Comparison of ENCODE assay signal across 1 cellular context in genomic region chr6:39263299-39264037, GRCh38.
TF ChIP-seq lines count a peak whose summit lies in the region.

No MANE protein-coding gene starts in this region.

TF ChIP-seq in H1, 55 proteins besides CTCF, POLR2A, EP300 and RAD21:
- TF ChIP-seq FOSL1 (IDR thresholded peaks at IDR 0.05; ENCODE audit: insufficient read depth, low read depth, low read length) (no peak), TBP (IDR thresholded peaks at IDR 0.05; ENCODE audit: low read depth, low read length) (no peak), RXRA (IDR thresholded peaks at IDR 0.05; ENCODE audit: insufficient read depth, low read depth, low read length) (no peak), POU5F1 (IDR thresholded peaks at IDR 0.05; ENCODE audit: low read depth, low read length) (no peak), JUND (IDR thresholded peaks at IDR 0.05; ENCODE audit: low read length) (peak; percentile 87), BACH1 (IDR thresholded peaks at IDR 0.05; ENCODE audit: low read length) (no peak), JUN (IDR thresholded peaks at IDR 0.05; ENCODE audit: low read depth, low read length) (no peak), GABPA (IDR thresholded peaks at IDR 0.05; ENCODE audit: borderline replicate concordance, insufficient read depth, low read length) (no peak), RNF2 (IDR thresholded peaks at IDR 0.05; ENCODE audit: borderline replicate concordance, low read depth, low read length, missing control alignments, poor library complexity, severe bottlenecking) (no peak), RFX5 (IDR thresholded peaks at IDR 0.05; ENCODE audit: borderline replicate concordance, low read depth, low read length) (no peak), USF2 (IDR thresholded peaks at IDR 0.05; ENCODE audit: low read length) (no peak), HDAC6 (IDR thresholded peaks at IDR 0.05; ENCODE audit: low read depth, low read length) (no peak), ZNF274 (IDR thresholded peaks at IDR 0.05; ENCODE audit: borderline replicate concordance, extremely low read depth, low read length) (no peak), NRF1 (IDR thresholded peaks at IDR 0.05; ENCODE audit: low read depth, low read length) (no peak), SAP30 (IDR thresholded peaks at IDR 0.05; ENCODE audit: insufficient read depth, insufficient replicate concordance, low read length) (no peak), KDM1A (IDR thresholded peaks at IDR 0.05; ENCODE audit: borderline replicate concordance, low read length) (no peak), ASH2L (IDR thresholded peaks at IDR 0.05; ENCODE audit: low read length) (peak; percentile 87), TEAD4 (IDR thresholded peaks at IDR 0.05; ENCODE audit: low read depth, low read length) (0 out of 2 replicates have a peak, but pooled peaks have one; percentile 7), POLR2AphosphoS5 (IDR thresholded peaks at IDR 0.05; ENCODE audit: low read depth, low read length) (no peak), EZH2 (IDR thresholded peaks at IDR 0.05; ENCODE audit: low read depth, low read length, severe bottlenecking) (no peak), NANOG (IDR thresholded peaks at IDR 0.05; ENCODE audit: insufficient read depth, low read depth, low read length, poor library complexity, severe bottlenecking) (no peak), SRF (IDR thresholded peaks at IDR 0.05; ENCODE audit: low read depth, low read length) (no peak), SP2 (IDR thresholded peaks at IDR 0.05; ENCODE audit: low read length) (no peak), CHD1 (IDR thresholded peaks at IDR 0.05; ENCODE audit: low read depth, low read length) (no peak), CTBP2 (IDR thresholded peaks at IDR 0.05; ENCODE audit: borderline replicate concordance, insufficient read depth, insufficient read length, low read length) (no peak), CHD2 (IDR thresholded peaks at IDR 0.05; ENCODE audit: low read length) (no peak), SIX5 (IDR thresholded peaks at IDR 0.05; ENCODE audit: low read depth, low read length) (no peak), SIRT6 (IDR thresholded peaks at IDR 0.05; ENCODE audit: low read length) (no peak), HDAC2 (IDR thresholded peaks at IDR 0.05; ENCODE audit: borderline replicate concordance in 1 of 2, low read depth in 2 of 2, low read length in 2 of 2) (no peak), SP1 (IDR thresholded peaks at IDR 0.05; ENCODE audit: low read depth, low read length) (no peak), ATF2 (IDR thresholded peaks at IDR 0.05; ENCODE audit: low read length) (no peak), GTF2F1 (IDR thresholded peaks at IDR 0.05; ENCODE audit: borderline replicate concordance, low read depth, low read length) (no peak), BCL11A (IDR thresholded peaks at IDR 0.05; ENCODE audit: low read depth in 2 of 2, low read length in 2 of 2) (no peak), YY1 (IDR thresholded peaks at IDR 0.05; ENCODE audit: low read depth, low read length) (no peak), CEBPB (IDR thresholded peaks at IDR 0.05; ENCODE audit: low read depth, low read length) (peak; percentile 86), BRCA1 (IDR thresholded peaks at IDR 0.05; ENCODE audit: low read depth, low read length) (no peak), TAF7 (optimal IDR thresholded peaks at IDR 0.05; ENCODE audit: borderline replicate concordance, low read depth, low read length) (no peak), CBX8 (IDR thresholded peaks at IDR 0.05; ENCODE audit: borderline replicate concordance, low read depth, low read length) (no peak), PHF8 (conservative IDR thresholded peaks at IDR 0.05; ENCODE audit: low read depth, low read length) (no peak), SIN3A (conservative IDR thresholded peaks at IDR 0.05 in 1 of 2, IDR thresholded peaks at IDR 0.05 in 1 of 2; ENCODE audit: low read depth in 1 of 2, low read length in 2 of 2) (no peak), MAX (IDR thresholded peaks at IDR 0.05) (no peak), CBX5 (IDR thresholded peaks at IDR 0.05; ENCODE audit: low read depth, low read length) (no peak), TCF12 (IDR thresholded peaks at IDR 0.05; ENCODE audit: low read depth, low read length) (no peak), SP4 (IDR thresholded peaks at IDR 0.05; ENCODE audit: low read length) (no peak), MAFK (IDR thresholded peaks at IDR 0.05; ENCODE audit: low read depth, low read length) (peak; percentile 42; the same call in 1 of the 2 replicates)
- TF ChIP-seq, protein P1, sequence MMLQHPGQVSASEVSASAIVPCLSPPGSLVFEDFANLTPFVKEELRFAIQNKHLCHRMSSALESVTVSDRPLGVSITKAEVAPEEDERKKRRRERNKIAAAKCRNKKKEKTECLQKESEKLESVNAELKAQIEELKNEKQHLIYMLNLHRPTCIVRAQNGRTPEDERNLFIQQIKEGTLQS (IDR thresholded peaks at IDR 0.05; ENCODE audit: insufficient read depth, low read depth, low read length), result no peak
- TF ChIP-seq, protein P2, sequence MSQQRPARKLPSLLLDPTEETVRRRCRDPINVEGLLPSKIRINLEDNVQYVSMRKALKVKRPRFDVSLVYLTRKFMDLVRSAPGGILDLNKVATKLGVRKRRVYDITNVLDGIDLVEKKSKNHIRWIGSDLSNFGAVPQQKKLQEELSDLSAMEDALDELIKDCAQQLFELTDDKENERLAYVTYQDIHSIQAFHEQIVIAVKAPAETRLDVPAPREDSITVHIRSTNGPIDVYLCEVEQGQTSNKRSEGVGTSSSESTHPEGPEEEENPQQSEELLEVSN (IDR thresholded peaks at IDR 0.05), result no peak
- TF ChIP-seq, protein P3, sequence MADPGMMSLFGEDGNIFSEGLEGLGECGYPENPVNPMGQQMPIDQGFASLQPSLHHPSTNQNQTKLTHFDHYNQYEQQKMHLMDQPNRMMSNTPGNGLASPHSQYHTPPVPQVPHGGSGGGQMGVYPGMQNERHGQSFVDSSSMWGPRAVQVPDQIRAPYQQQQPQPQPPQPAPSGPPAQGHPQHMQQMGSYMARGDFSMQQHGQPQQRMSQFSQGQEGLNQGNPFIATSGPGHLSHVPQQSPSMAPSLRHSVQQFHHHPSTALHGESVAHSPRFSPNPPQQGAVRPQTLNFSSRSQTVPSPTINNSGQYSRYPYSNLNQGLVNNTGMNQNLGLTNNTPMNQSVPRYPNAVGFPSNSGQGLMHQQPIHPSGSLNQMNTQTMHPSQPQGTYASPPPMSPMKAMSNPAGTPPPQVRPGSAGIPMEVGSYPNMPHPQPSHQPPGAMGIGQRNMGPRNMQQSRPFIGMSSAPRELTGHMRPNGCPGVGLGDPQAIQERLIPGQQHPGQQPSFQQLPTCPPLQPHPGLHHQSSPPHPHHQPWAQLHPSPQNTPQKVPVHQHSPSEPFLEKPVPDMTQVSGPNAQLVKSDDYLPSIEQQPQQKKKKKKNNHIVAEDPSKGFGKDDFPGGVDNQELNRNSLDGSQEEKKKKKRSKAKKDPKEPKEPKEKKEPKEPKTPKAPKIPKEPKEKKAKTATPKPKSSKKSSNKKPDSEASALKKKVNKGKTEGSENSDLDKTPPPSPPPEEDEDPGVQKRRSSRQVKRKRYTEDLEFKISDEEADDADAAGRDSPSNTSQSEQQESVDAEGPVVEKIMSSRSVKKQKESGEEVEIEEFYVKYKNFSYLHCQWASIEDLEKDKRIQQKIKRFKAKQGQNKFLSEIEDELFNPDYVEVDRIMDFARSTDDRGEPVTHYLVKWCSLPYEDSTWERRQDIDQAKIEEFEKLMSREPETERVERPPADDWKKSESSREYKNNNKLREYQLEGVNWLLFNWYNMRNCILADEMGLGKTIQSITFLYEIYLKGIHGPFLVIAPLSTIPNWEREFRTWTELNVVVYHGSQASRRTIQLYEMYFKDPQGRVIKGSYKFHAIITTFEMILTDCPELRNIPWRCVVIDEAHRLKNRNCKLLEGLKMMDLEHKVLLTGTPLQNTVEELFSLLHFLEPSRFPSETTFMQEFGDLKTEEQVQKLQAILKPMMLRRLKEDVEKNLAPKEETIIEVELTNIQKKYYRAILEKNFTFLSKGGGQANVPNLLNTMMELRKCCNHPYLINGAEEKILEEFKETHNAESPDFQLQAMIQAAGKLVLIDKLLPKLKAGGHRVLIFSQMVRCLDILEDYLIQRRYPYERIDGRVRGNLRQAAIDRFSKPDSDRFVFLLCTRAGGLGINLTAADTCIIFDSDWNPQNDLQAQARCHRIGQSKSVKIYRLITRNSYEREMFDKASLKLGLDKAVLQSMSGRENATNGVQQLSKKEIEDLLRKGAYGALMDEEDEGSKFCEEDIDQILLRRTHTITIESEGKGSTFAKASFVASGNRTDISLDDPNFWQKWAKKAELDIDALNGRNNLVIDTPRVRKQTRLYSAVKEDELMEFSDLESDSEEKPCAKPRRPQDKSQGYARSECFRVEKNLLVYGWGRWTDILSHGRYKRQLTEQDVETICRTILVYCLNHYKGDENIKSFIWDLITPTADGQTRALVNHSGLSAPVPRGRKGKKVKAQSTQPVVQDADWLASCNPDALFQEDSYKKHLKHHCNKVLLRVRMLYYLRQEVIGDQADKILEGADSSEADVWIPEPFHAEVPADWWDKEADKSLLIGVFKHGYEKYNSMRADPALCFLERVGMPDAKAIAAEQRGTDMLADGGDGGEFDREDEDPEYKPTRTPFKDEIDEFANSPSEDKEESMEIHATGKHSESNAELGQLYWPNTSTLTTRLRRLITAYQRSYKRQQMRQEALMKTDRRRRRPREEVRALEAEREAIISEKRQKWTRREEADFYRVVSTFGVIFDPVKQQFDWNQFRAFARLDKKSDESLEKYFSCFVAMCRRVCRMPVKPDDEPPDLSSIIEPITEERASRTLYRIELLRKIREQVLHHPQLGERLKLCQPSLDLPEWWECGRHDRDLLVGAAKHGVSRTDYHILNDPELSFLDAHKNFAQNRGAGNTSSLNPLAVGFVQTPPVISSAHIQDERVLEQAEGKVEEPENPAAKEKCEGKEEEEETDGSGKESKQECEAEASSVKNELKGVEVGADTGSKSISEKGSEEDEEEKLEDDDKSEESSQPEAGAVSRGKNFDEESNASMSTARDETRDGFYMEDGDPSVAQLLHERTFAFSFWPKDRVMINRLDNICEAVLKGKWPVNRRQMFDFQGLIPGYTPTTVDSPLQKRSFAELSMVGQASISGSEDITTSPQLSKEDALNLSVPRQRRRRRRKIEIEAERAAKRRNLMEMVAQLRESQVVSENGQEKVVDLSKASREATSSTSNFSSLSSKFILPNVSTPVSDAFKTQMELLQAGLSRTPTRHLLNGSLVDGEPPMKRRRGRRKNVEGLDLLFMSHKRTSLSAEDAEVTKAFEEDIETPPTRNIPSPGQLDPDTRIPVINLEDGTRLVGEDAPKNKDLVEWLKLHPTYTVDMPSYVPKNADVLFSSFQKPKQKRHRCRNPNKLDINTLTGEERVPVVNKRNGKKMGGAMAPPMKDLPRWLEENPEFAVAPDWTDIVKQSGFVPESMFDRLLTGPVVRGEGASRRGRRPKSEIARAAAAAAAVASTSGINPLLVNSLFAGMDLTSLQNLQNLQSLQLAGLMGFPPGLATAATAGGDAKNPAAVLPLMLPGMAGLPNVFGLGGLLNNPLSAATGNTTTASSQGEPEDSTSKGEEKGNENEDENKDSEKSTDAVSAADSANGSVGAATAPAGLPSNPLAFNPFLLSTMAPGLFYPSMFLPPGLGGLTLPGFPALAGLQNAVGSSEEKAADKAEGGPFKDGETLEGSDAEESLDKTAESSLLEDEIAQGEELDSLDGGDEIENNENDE (IDR thresholded peaks at IDR 0.05; ENCODE audit: insufficient replicate concordance, low read length), result peak; percentile 83
